13 cellular contexts compared by ENCODE assay signal in the genomic region with DNA sequence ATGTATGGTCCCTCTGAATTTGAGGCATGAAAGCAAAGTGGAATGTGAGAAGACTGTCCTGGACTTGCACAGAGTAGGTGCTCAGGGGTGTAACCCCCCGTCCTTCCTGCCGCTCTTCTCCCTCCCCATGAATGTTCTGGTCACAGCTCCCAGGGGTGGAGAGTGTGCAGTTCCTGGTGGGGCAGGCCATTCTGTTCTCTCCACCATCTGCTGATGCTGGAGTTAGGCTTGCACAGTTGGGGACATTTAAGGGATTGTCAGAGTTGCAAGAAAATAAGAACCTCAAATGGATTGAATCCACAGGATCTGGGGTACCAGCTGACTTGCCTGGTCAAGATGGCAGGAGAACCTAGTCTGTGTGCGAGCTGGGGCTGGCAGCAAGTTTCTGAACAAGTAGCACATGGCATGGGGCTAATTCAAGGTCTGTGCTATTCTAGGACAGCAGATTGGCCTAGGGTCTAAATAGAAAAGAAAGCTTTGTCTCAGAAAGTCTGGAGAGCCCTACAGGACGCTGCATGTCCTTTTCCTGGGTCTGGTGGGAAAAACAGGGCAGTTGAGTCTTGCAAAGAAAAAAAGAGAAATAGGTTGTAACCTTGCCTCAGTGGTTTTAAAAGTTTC.
DNase-seq lines count a peak whose midpoint lies in the region; ATAC-seq and TF ChIP-seq lines count a peak whose summit lies in the region.
"Had no signal": no experiment of that assay in that cellular context is flagged by ENCODE, and none has a peak within 500 bp of the region (broad histone marks: within the 10 kb centered on the region; RNA-seq: fewer than 3 reads in every experiment).

No MANE protein-coding gene starts in this region.

- H3K9ac ChIP-seq in neural progenitor cell: no peak overlapping the region

- H2AFZ ChIP-seq in neural progenitor cell (replicated peaks): no peak overlapping the region

- H3K27me3 Mint-ChIP-seq in activated naive CD8-positive, alpha-beta T cell treated with anti-CD3 and anti-CD28 coated beads for 36 hours: peaks cover 5% of the 10 kb centered on the region
- H3K27me3 Mint-ChIP-seq in neural progenitor cell (ENCODE audit: insufficient read depth, low read depth): no peaks in the 10 kb centered on the region

- POLR2A ChIA-PET in A673 (lab: Charles Lee; ENCODE audit: low non-redundant PET): no interaction called here

- H3K27me3 ChIP-seq in A673 (replicated peaks; ENCODE audit: insufficient read depth, low read depth, low read length, poor library complexity): no peaks in the 10 kb centered on the region
- no peaks in the 10 kb centered on the region for H3K27me3 ChIP-seq in left ventricle myocardium inferior (ENCODE audit: low read depth)
- no peaks in the 10 kb centered on the region for H3K27me3 ChIP-seq in psoas muscle (ENCODE audit: insufficient read depth in 3 of 3, low read length in 2 of 3)
- H3K27me3 ChIP-seq in neural progenitor cell: no peaks in the 10 kb centered on the region

- intact Hi-C loops in A673 (cut with micrococcal nuclease; ENCODE audit: unreplicated experiment) (loop anchor here (10.0 kb wide), 1 partner anchor 1780 kb away; the partner anchor contains the start of gene SLC35G4), left ventricle myocardium inferior (cut with micrococcal nuclease) (no loop called here), psoas muscle (cut with DNase I) (no loop called here)

- no peaks in the 10 kb centered on the region for H3K4me1 Mint-ChIP-seq in activated naive CD8-positive, alpha-beta T cell treated with anti-CD3 and anti-CD28 coated beads for 36 hours
- no peaks in the 10 kb centered on the region for H3K4me1 Mint-ChIP-seq in neural progenitor cell
- no peaks in the 10 kb centered on the region for H3K4me1 Mint-ChIP-seq in stimulated activated effector memory CD8-positive, alpha-beta T cell treated with anti-CD3 and anti-CD28 coated beads, Interleukin-12 subunit alpha, Interleukin-12 subunit beta, amount 100 ng/mL, for 72 hours
- H3K4me1 Mint-ChIP-seq: activated T-helper 17 cell treated with anti-CD3 and anti-CD28 coated beads, Interleukin-2, amount 50 U/mL, for 72 hours had no signal

- no peak overlapping the region for H3K4me3 Mint-ChIP-seq in activated naive CD8-positive, alpha-beta T cell treated with anti-CD3 and anti-CD28 coated beads for 36 hours
- no peak overlapping the region for H3K4me3 Mint-ChIP-seq in neural progenitor cell
- H3K4me3 Mint-ChIP-seq in stimulated activated effector memory CD8-positive, alpha-beta T cell treated with anti-CD3 and anti-CD28 coated beads, Interleukin-12 subunit alpha, Interleukin-12 subunit beta, amount 100 ng/mL, for 72 hours: no peak overlapping the region
- H3K4me3 Mint-ChIP-seq: activated T-helper 17 cell treated with anti-CD3 and anti-CD28 coated beads, Interleukin-2, amount 50 U/mL, for 72 hours; natural killer cell had no signal

- no peak overlapping the region for H3K4me2 ChIP-seq in neural progenitor cell

- TF ChIP-seq CTCF in A673 (conservative IDR thresholded peaks at IDR 0.05; ENCODE audit: low read depth, low read length): no peak
- TF ChIP-seq CTCF in left ventricle myocardium inferior (IDR thresholded peaks at IDR 0.05; ENCODE audit: borderline replicate concordance): no peak
- no peak for TF ChIP-seq CTCF in psoas muscle (IDR thresholded peaks at IDR 0.05)
- TF ChIP-seq CTCF in neural progenitor cell (IDR thresholded peaks at IDR 0.05): no peak

- H3K4me3 ChIP-seq in A673 (ENCODE audit: low read depth, low read length, poor library complexity, severe bottlenecking) (no peak overlapping the region), left ventricle myocardium inferior (no peak overlapping the region), psoas muscle (no peak overlapping the region), neural progenitor cell (no peak overlapping the region)

- H3K36me3 ChIP-seq in A673 (ENCODE audit: insufficient read depth, low read length, poor library complexity, severe bottlenecking): no peaks in the 10 kb centered on the region
- no peaks in the 10 kb centered on the region for H3K36me3 ChIP-seq in left ventricle myocardium inferior
- no peaks in the 10 kb centered on the region for H3K36me3 ChIP-seq in psoas muscle (ENCODE audit: insufficient read depth in 1 of 2, low read depth in 1 of 2)
- no peaks in the 10 kb centered on the region for H3K36me3 ChIP-seq in neural progenitor cell

- H3K9me3 ChIP-seq in A673 (ENCODE audit: low read depth, low read length, poor library complexity, severe bottlenecking) (peaks cover 3% of the 10 kb centered on the region), left ventricle myocardium inferior (replicated peaks) (peaks cover 10% of the 10 kb centered on the region), psoas muscle (no peaks in the 10 kb centered on the region), neural progenitor cell (ENCODE audit: low read depth) (no peaks in the 10 kb centered on the region)

- H3K36me3 Mint-ChIP-seq in activated naive CD8-positive, alpha-beta T cell treated with anti-CD3 and anti-CD28 coated beads for 36 hours: no peaks in the 10 kb centered on the region
- H3K36me3 Mint-ChIP-seq in neural progenitor cell: no peaks in the 10 kb centered on the region
- H3K36me3 Mint-ChIP-seq in stimulated activated effector memory CD8-positive, alpha-beta T cell treated with anti-CD3 and anti-CD28 coated beads, Interleukin-12 subunit alpha, Interleukin-12 subunit beta, amount 100 ng/mL, for 72 hours: no peaks in the 10 kb centered on the region
- H3K36me3 Mint-ChIP-seq: natural killer cell had no signal

- no peaks in the 10 kb centered on the region for H3K79me2 ChIP-seq in neural progenitor cell (ENCODE audit: low read depth)

- H4K20me1 ChIP-seq in neural progenitor cell (ENCODE audit: low read depth): no peaks in the 10 kb centered on the region

- no peak overlapping the region for H3K27ac Mint-ChIP-seq in activated naive CD8-positive, alpha-beta T cell treated with anti-CD3 and anti-CD28 coated beads for 36 hours
- H3K27ac Mint-ChIP-seq in neural progenitor cell: no peak overlapping the region
- no peak overlapping the region for H3K27ac Mint-ChIP-seq in stimulated activated effector memory CD8-positive, alpha-beta T cell treated with anti-CD3 and anti-CD28 coated beads, Interleukin-12 subunit alpha, Interleukin-12 subunit beta, amount 100 ng/mL, for 72 hours
- H3K27ac Mint-ChIP-seq: activated T-helper 17 cell treated with anti-CD3 and anti-CD28 coated beads, Interleukin-2, amount 50 U/mL, for 72 hours; natural killer cell had no signal

- 77 to 90% (median 78%) methylated on average over 4 of the region's 4 CpGs for WGBS in adipose tissue, 3 donors
- WGBS in psoas muscle, 3 donors: 44 to 64% (median 52%) methylated on average over 4 of the region's 4 CpGs

- H3K4me1 ChIP-seq in A673 (ENCODE audit: insufficient read depth, low read length, poor library complexity, severe bottlenecking) (peaks cover 32% of the 10 kb centered on the region), left ventricle myocardium inferior (peaks cover 26% of the 10 kb centered on the region), psoas muscle (peaks cover 37% of the 10 kb centered on the region), neural progenitor cell (no peaks in the 10 kb centered on the region)

- H3K27ac ChIP-seq in A673 (ENCODE audit: low read depth, low read length, poor library complexity, severe bottlenecking): peak overlapping the region; percentile 19
- H3K27ac ChIP-seq in adipose tissue (ENCODE audit: low read depth, low read length): peak overlapping the region; percentile 66
- peak overlapping the region; percentile 81 for H3K27ac ChIP-seq in left ventricle myocardium inferior (replicated peaks)
- peak overlapping the region; percentile 74 for H3K27ac ChIP-seq in psoas muscle
- H3K27ac ChIP-seq in neural progenitor cell: no peak overlapping the region
- H3K27ac ChIP-seq: VCaP had no signal

- ATAC-seq in psoas muscle (peak in 2 of 4 donors; percentile 26 to 38), HG03196 (IDR thresholded peaks at IDR 0.05; ENCODE audit: unreplicated experiment) (no peak)
- no peak for ATAC-seq in stimulated activated effector memory CD8-positive, alpha-beta T cell treated with anti-CD3 and anti-CD28 coated beads, Interleukin-12 subunit alpha, Interleukin-12 subunit beta, amount 100 ng/mL, for 72 hours
- ATAC-seq: activated T-helper 17 cell treated with anti-CD3 and anti-CD28 coated beads, Interleukin-2, amount 50 U/mL, for 72 hours had no signal

- H3K9me3 Mint-ChIP-seq in activated naive CD8-positive, alpha-beta T cell treated with anti-CD3 and anti-CD28 coated beads for 36 hours: no peaks in the 10 kb centered on the region
- no peaks in the 10 kb centered on the region for H3K9me3 Mint-ChIP-seq in neural progenitor cell
- no peaks in the 10 kb centered on the region for H3K9me3 Mint-ChIP-seq in stimulated activated effector memory CD8-positive, alpha-beta T cell treated with anti-CD3 and anti-CD28 coated beads, Interleukin-12 subunit alpha, Interleukin-12 subunit beta, amount 100 ng/mL, for 72 hours
- H3K9me3 Mint-ChIP-seq: activated T-helper 17 cell treated with anti-CD3 and anti-CD28 coated beads, Interleukin-2, amount 50 U/mL, for 72 hours; natural killer cell had no signal

- no TSS peak for BruUV-seq in A673 (replicated peaks; lab: Mats Ljungman, UMichigan)

- CTCF ChIA-PET in A673 (lab: Charles Lee): no interaction called here

- DNase-seq in A673 (ENCODE audit: low spot score): no peak
- DNase-seq in left ventricle myocardium inferior: no peak
- DNase-seq in psoas muscle: no peak
- no peak for DNase-seq in activated naive CD8-positive, alpha-beta T cell treated with anti-CD3 and anti-CD28 coated beads for 36 hours
- no peak for DNase-seq in neural progenitor cell (ENCODE audit: low spot score)
- DNase-seq in stimulated activated effector memory CD8-positive, alpha-beta T cell treated with anti-CD3 and anti-CD28 coated beads, Interleukin-12 subunit alpha, Interleukin-12 subunit beta, amount 100 ng/mL, for 72 hours (ENCODE audit: low spot score in 2 of 2): no peak
- DNase-seq: hippocampal formation; natural killer cell; stimulated activated CD4-positive, alpha-beta T cell treated with anti-CD3 and anti-CD28 coated beads, Interleukin-4, amount 100 ng/mL, for 1 hour had no signal

- H3F3A ChIP-seq in neural progenitor cell (ENCODE audit: low read depth): no peaks in the 10 kb centered on the region
